In genomic region chr1:929712-930632, GRCh38 we compare ENCODE assay signal across 1 cellular context.
A peak's percentile ranks its signal among the peaks of the same experiment; 100 is the strongest.
TF ChIP-seq lines count a peak whose summit lies in the region.

No MANE protein-coding gene starts in this region.

TF ChIP-seq in HEK293, 187 proteins besides CTCF, POLR2A, EP300 and RAD21 (continued from another document):
- TF ChIP-seq ZNF488 (tag by site-specific recombination; IDR thresholded peaks at IDR 0.05): no peak
- TF ChIP-seq ZNF140 (tag by site-specific recombination; IDR thresholded peaks at IDR 0.05): no peak
- no peak for TF ChIP-seq ZNF843 (tag by site-specific recombination; IDR thresholded peaks at IDR 0.05)
- no peak for TF ChIP-seq ZNF23 (tag by site-specific recombination; IDR thresholded peaks at IDR 0.05; ENCODE audit: borderline replicate concordance)
- TF ChIP-seq ZBTB26 (tag by site-specific recombination; optimal IDR thresholded peaks at IDR 0.05): peak; percentile 9
- TF ChIP-seq ZNF513 (tag by site-specific recombination; IDR thresholded peaks at IDR 0.05): no peak
- TF ChIP-seq ZNF704 (tag by site-specific recombination; IDR thresholded peaks at IDR 0.05): no peak
- TF ChIP-seq ZNF792 (tag by site-specific recombination; IDR thresholded peaks at IDR 0.05): no peak
- TF ChIP-seq ZFP69B (tag by site-specific recombination; IDR thresholded peaks at IDR 0.05): 0 out of 2 replicates have a peak, but pooled peaks have one; percentile 40
- TF ChIP-seq ZNF10 (tag by site-specific recombination; IDR thresholded peaks at IDR 0.05): no peak
